1 cellular context compared by ENCODE assay signal in genomic region chr17:82103588-82104451, GRCh38.
TF ChIP-seq lines count a peak whose summit lies in the region.

No MANE protein-coding gene starts in this region.

TF ChIP-seq in HepG2, 621 proteins besides CTCF, POLR2A, EP300 and RAD21 (continued from another document and continues in another):
- TF ChIP-seq FOXP4 (CRISPR knock-in tag; IDR thresholded peaks at IDR 0.05), result peak; percentile 77
- TF ChIP-seq ZC3H4 (CRISPR knock-in tag; IDR thresholded peaks at IDR 0.05; ENCODE audit: borderline replicate concordance), result 0 out of 2 replicates have a peak, but pooled peaks have one; percentile 42
- no peak for TF ChIP-seq FOXO4 (CRISPR knock-in tag; conservative IDR thresholded peaks at IDR 0.05)
- no peak for TF ChIP-seq ZFP36 (IDR thresholded peaks at IDR 0.05; ENCODE audit: borderline replicate concordance, low read depth, low read length, partially characterized antibody)
- TF ChIP-seq PAWR (CRISPR knock-in tag; IDR thresholded peaks at IDR 0.05; ENCODE audit: borderline replicate concordance), result no peak
- TF ChIP-seq ZUFSP (CRISPR knock-in tag; IDR thresholded peaks at IDR 0.05; ENCODE audit: borderline replicate concordance), result no peak
- TF ChIP-seq SIN3A (IDR thresholded peaks at IDR 0.05; ENCODE audit: borderline replicate concordance, low read depth, low read length), result no peak
- no peak for TF ChIP-seq TRIM22 (IDR thresholded peaks at IDR 0.05)
- TF ChIP-seq GPBP1L1 (CRISPR knock-in tag; IDR thresholded peaks at IDR 0.05), result no peak
- TF ChIP-seq CEBPG (CRISPR knock-in tag; IDR thresholded peaks at IDR 0.05), result peak; percentile 26
- peak; percentile 97 for TF ChIP-seq SAP130 (CRISPR knock-in tag; IDR thresholded peaks at IDR 0.05; ENCODE audit: low read depth)
- TF ChIP-seq ZBTB7A (CRISPR knock-in tag; IDR thresholded peaks at IDR 0.05), result peak; percentile 75
- peak; percentile 82 for TF ChIP-seq ATF2 (CRISPR knock-in tag; IDR thresholded peaks at IDR 0.05)
- peak; percentile 68; the same call in 1 of the 2 replicates for TF ChIP-seq NKX3-1 (CRISPR knock-in tag; IDR thresholded peaks at IDR 0.05)
- TF ChIP-seq PBX3 (CRISPR knock-in tag; IDR thresholded peaks at IDR 0.05; ENCODE audit: borderline replicate concordance), result no peak
- peak; percentile 68; the same call in 1 of the 2 replicates for TF ChIP-seq ZNF335 (CRISPR knock-in tag; IDR thresholded peaks at IDR 0.05)
- no peak; the same call in none of the 2 replicates for TF ChIP-seq HINFP (CRISPR knock-in tag; IDR thresholded peaks at IDR 0.05; ENCODE audit: low read depth)
- TF ChIP-seq DBP (CRISPR knock-in tag; IDR thresholded peaks at IDR 0.05; ENCODE audit: not compliant biosample characterization), result no peak
- TF ChIP-seq ZNF33A (CRISPR knock-in tag; IDR thresholded peaks at IDR 0.05; ENCODE audit: borderline replicate concordance), result no peak
- peak; percentile 99 for TF ChIP-seq TBX2 (CRISPR knock-in tag; IDR thresholded peaks at IDR 0.05; ENCODE audit: borderline replicate concordance)
- TF ChIP-seq SNAI1 (CRISPR knock-in tag; IDR thresholded peaks at IDR 0.05; ENCODE audit: borderline replicate concordance), result no peak
- 0 out of 2 replicates have a peak, but pooled peaks have one; percentile 46 for TF ChIP-seq TSC22D2 (CRISPR knock-in tag; IDR thresholded peaks at IDR 0.05; ENCODE audit: borderline replicate concordance)
- no peak; the same call in 1 of the 2 replicates for TF ChIP-seq CENPT (CRISPR knock-in tag; IDR thresholded peaks at IDR 0.05; ENCODE audit: low read depth)
- TF ChIP-seq ZNF496 (CRISPR knock-in tag; IDR thresholded peaks at IDR 0.05; ENCODE audit: insufficient replicate concordance), result no peak
- no peak for TF ChIP-seq MTF1 (CRISPR knock-in tag; IDR thresholded peaks at IDR 0.05)
- TF ChIP-seq ZSCAN29 (CRISPR knock-in tag; conservative IDR thresholded peaks at IDR 0.05), result peak; percentile 88
- no peak for TF ChIP-seq ZNF562 (CRISPR knock-in tag; IDR thresholded peaks at IDR 0.05; ENCODE audit: borderline replicate concordance)
- TF ChIP-seq KAT2B (IDR thresholded peaks at IDR 0.05; ENCODE audit: borderline replicate concordance, low read depth, low read length), result no peak
- no peak for TF ChIP-seq FOXP1 (IDR thresholded peaks at IDR 0.05)
- TF ChIP-seq FOXP1 (CRISPR knock-in tag; IDR thresholded peaks at IDR 0.05), result peak; percentile 51; the same call in 1 of the 2 replicates
- peak; percentile 95; the same call in 1 of the 2 replicates for TF ChIP-seq ZNF280B (CRISPR knock-in tag; IDR thresholded peaks at IDR 0.05; ENCODE audit: borderline replicate concordance)
- no peak for TF ChIP-seq ZNF530 (CRISPR knock-in tag; IDR thresholded peaks at IDR 0.05; ENCODE audit: low read depth)
- TF ChIP-seq ZNF891 (CRISPR knock-in tag; IDR thresholded peaks at IDR 0.05), result peak; percentile 93
- 0 out of 2 replicates have a peak, but pooled peaks have one; percentile 42 for TF ChIP-seq SMYD3 (CRISPR knock-in tag; IDR thresholded peaks at IDR 0.05)
- TF ChIP-seq RFXANK (CRISPR knock-in tag; IDR thresholded peaks at IDR 0.05), result no peak
- peak; percentile 38 for TF ChIP-seq ASH2L (IDR thresholded peaks at IDR 0.05; ENCODE audit: insufficient read length, low read depth, low read length)
- no peak for TF ChIP-seq SOX6 (IDR thresholded peaks at IDR 0.05)
- TF ChIP-seq SOX6 (CRISPR knock-in tag; IDR thresholded peaks at IDR 0.05), result peak; percentile 91
- no peak for TF ChIP-seq SYNCRIP (IDR thresholded peaks at IDR 0.05; ENCODE audit: insufficient read depth, low read depth, low read length)
- TF ChIP-seq SNRNP70 (IDR thresholded peaks at IDR 0.05; ENCODE audit: low read depth, low read length), result no peak
- peak; percentile 80 for TF ChIP-seq BCL6 (CRISPR knock-in tag; IDR thresholded peaks at IDR 0.05)
- TF ChIP-seq ZNF687 (CRISPR knock-in tag; IDR thresholded peaks at IDR 0.05), result peak; percentile 99
- TF ChIP-seq ZNF570 (CRISPR knock-in tag; IDR thresholded peaks at IDR 0.05; ENCODE audit: borderline replicate concordance), result no peak
- no peak for TF ChIP-seq ZNF572 (CRISPR knock-in tag; IDR thresholded peaks at IDR 0.05)
- no peak for TF ChIP-seq ZNF678 (CRISPR knock-in tag; IDR thresholded peaks at IDR 0.05)
- TF ChIP-seq MIER3 (CRISPR knock-in tag; IDR thresholded peaks at IDR 0.05; ENCODE audit: borderline replicate concordance), result peak; percentile 78; the same call in 1 of the 2 replicates
